Comparison of ENCODE assay signal across 14 cellular contexts in the genomic region with DNA sequence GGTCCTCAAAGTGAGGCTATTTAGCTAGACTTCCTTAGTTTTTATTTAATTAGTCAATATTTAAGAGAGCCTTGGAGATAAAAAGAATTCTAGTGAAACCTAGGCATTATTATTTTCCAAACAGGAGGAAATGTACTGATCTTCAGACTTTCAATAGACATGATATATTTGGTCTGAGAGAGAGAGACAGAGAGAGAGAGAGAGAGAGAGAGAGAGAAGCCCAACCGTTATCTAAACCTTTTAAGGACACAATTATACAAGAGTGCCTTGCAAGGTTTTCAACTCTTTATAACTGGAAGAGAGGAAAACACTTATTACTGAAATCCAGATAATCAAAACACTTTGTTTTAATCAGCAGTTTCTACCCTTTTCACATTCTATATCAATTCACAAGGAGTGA.
"Had no signal": no experiment of that assay in that cellular context is flagged by ENCODE, and none has a peak within 500 bp of the region (broad histone marks: within the 10 kb centered on the region; RNA-seq: fewer than 3 reads in every experiment).

No MANE protein-coding gene starts in this region.

- H3K4me3 ChIP-seq: left lung, transverse colon had no signal

- DNase-seq: activated CD4-positive, alpha-beta memory T cell treated with anti-CD3 and anti-CD28 coated beads for 36 hours; activated CD8-positive, alpha-beta memory T cell treated with anti-CD3 and anti-CD28 coated beads, Interleukin-2, amount 50 U/mL, for 48 hours; activated effector memory CD4-positive, alpha-beta T cell treated with anti-CD3 and anti-CD28 coated beads, Interleukin-2, amount 50 U/mL, for 16 hours; cerebellar nuclear complex; effector memory CD8-positive, alpha-beta T cell; left lung; mesendoderm; retina; SHP77; stimulated activated CD4-positive, alpha-beta T cell treated with anti-CD3 and anti-CD28 coated beads, Interleukin-4, amount 100 ng/mL, for 4 hours; transverse colon had no signal

- H3K27me3 ChIP-seq: left lung, neutrophil, transverse colon had no signal

- H3K27ac Mint-ChIP-seq: activated CD4-positive, alpha-beta memory T cell treated with anti-CD3 and anti-CD28 coated beads for 36 hours; dendritic cell treated with granulocyte-macrophage colony-stimulating factor and Interleukin-4, amounts not matched to agents 40 ng/mL and 50 ng/mL, for 4 days had no signal

- ATAC-seq: effector memory CD8-positive, alpha-beta T cell; left lung; SK-N-SH treated with all-trans-retinoic acid at 6 μM for 48 hours had no signal

- H3K27ac ChIP-seq: left lung, neutrophil, transverse colon had no signal

- H3K4me1 ChIP-seq: left lung had no signal

- H3K9me3 Mint-ChIP-seq: activated CD4-positive, alpha-beta memory T cell treated with anti-CD3 and anti-CD28 coated beads for 36 hours; dendritic cell treated with granulocyte-macrophage colony-stimulating factor and Interleukin-4, amounts not matched to agents 40 ng/mL and 50 ng/mL, for 4 days; effector memory CD8-positive, alpha-beta T cell had no signal

- H3K4me3 Mint-ChIP-seq: activated CD4-positive, alpha-beta memory T cell treated with anti-CD3 and anti-CD28 coated beads for 36 hours; dendritic cell treated with granulocyte-macrophage colony-stimulating factor and Interleukin-4, amounts not matched to agents 40 ng/mL and 50 ng/mL, for 4 days; effector memory CD8-positive, alpha-beta T cell had no signal

- H3K9me3 ChIP-seq: left lung, neutrophil, transverse colon had no signal

- H3K36me3 ChIP-seq: left lung, neutrophil, transverse colon had no signal

- H3K27me3 Mint-ChIP-seq: activated CD4-positive, alpha-beta memory T cell treated with anti-CD3 and anti-CD28 coated beads for 36 hours; dendritic cell treated with granulocyte-macrophage colony-stimulating factor and Interleukin-4, amounts not matched to agents 40 ng/mL and 50 ng/mL, for 4 days had no signal
